Comparison of ENCODE assay signal across 1 cellular context in the genomic region with DNA sequence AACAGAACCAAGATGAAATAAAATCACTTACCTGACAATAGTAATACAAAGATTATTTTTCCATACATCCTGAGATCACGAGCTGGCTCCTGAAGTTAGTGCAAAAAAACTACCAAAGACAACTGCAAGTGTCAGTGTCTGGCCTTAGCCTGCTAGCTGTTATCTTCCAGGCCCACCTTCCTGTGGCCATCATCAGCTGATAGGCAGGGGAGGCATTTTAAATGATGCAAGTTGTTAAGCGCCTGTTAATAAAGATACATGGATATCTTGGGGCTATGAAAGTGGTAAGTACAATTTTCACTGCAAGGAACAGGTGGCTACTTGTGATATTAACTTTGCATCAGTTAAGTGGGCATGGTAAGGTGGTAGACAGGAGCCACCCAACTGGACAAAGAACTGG.
TF ChIP-seq lines count a peak whose summit lies in the region.

A gene (minus strand): TSS at position 120 of the 400 bp plus-strand sequence. CDS start 52 bp downstream, at position 68.

TF ChIP-seq in K562, 482 proteins besides CTCF, POLR2A, EP300 and RAD21 (continued from another document):
- TF ChIP-seq TAF1 (IDR thresholded peaks at IDR 0.05; ENCODE audit: control insufficient read depth, extremely low read depth, insufficient read depth, low read length, severe bottlenecking) (peak; percentile 30), HDAC1 (IDR thresholded peaks at IDR 0.05) (peak; percentile 57 to 58; a peak in 2 of 4 replicates), ETV1 (tag; conservative IDR thresholded peaks at IDR 0.05; ENCODE audit: low read depth) (0 out of 2 replicates have a peak, but pooled peaks have one; percentile 12)
- TF ChIP-seq, protein P1, sequence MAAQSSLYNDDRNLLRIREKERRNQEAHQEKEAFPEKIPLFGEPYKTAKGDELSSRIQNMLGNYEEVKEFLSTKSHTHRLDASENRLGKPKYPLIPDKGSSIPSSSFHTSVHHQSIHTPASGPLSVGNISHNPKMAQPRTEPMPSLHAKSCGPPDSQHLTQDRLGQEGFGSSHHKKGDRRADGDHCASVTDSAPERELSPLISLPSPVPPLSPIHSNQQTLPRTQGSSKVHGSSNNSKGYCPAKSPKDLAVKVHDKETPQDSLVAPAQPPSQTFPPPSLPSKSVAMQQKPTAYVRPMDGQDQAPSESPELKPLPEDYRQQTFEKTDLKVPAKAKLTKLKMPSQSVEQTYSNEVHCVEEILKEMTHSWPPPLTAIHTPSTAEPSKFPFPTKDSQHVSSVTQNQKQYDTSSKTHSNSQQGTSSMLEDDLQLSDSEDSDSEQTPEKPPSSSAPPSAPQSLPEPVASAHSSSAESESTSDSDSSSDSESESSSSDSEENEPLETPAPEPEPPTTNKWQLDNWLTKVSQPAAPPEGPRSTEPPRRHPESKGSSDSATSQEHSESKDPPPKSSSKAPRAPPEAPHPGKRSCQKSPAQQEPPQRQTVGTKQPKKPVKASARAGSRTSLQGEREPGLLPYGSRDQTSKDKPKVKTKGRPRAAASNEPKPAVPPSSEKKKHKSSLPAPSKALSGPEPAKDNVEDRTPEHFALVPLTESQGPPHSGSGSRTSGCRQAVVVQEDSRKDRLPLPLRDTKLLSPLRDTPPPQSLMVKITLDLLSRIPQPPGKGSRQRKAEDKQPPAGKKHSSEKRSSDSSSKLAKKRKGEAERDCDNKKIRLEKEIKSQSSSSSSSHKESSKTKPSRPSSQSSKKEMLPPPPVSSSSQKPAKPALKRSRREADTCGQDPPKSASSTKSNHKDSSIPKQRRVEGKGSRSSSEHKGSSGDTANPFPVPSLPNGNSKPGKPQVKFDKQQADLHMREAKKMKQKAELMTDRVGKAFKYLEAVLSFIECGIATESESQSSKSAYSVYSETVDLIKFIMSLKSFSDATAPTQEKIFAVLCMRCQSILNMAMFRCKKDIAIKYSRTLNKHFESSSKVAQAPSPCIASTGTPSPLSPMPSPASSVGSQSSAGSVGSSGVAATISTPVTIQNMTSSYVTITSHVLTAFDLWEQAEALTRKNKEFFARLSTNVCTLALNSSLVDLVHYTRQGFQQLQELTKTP (IDR thresholded peaks at IDR 0.05; ENCODE audit: low read depth in 1 of 2, partially characterized antibody in 2 of 2) = peak; percentile 22 to 64
